ENCODE assay signal across 8 cellular contexts in genomic region chr15:34523849-34524248, GRCh38. TPM values are rescaled to one million over a fixed set of nuclear protein-coding genes. Genes with fewer than 3 reads are reported as not detected.
DNase-seq lines count a peak whose midpoint lies in the region; ATAC-seq, FAIRE-seq and TF ChIP-seq lines count a peak whose summit lies in the region.
"Not testable (repeated sequence)": the region's sequence is repeated elsewhere in the genome, so short reads cannot be mapped to it uniquely, and the experiment has no call there.

No MANE protein-coding gene starts in this region.

- H2AFZ ChIP-seq in HCT116 (ENCODE audit: low read depth, low read length, poor library complexity, severe bottlenecking); OCI-LY3 (ENCODE audit: low read depth, low read length): not testable (repeated sequence)
- H2AFZ ChIP-seq in GM12878 (ENCODE audit: control insufficient read depth, low read depth, low read length): peak overlapping the region; percentile 29; the same call in 1 of the 2 replicates

- not testable (repeated sequence) for TF ChIP-seq POLR2A in A549 (IDR thresholded peaks at IDR 0.05; ENCODE audit: low read length); HCT116 (IDR thresholded peaks at IDR 0.05; ENCODE audit: borderline replicate concordance, extremely low read depth, insufficient read depth, insufficient read length); GM12878 (IDR thresholded peaks at IDR 0.05; ENCODE audit: low read depth, low read length)

- not testable (repeated sequence) for H3K27ac ChIP-seq in A549; HCT116 (ENCODE audit: low read depth, low read length); OCI-LY3 (ENCODE audit: low read length); GM12878 (ENCODE audit: control insufficient read depth, insufficient read depth); naive thymus-derived CD4-positive, alpha-beta T cell (ENCODE audit: low read depth, low read length)

- SMC1A ChIA-PET in GM12878 (lab: Charles Lee; ENCODE audit: uncharacterized antibody, unreplicated experiment): interaction anchor here (1.0 kb wide), 1 partner anchor 64 kb away, joined by 4 read pairs; no protein-coding TSS in a partner anchor

- RAD21 ChIA-PET in HCT116 (lab: Charles Lee; ENCODE audit: low non-redundant PET in 1 of 2, low total read pairs in 2 of 2, uncharacterized antibody in 2 of 2, unreplicated experiment in 2 of 2); GM12878 (lab: Charles Lee; ENCODE audit: unreplicated experiment): not testable (repeated sequence)

- TF ChIP-seq RAD21 in A549 (conservative IDR thresholded peaks at IDR 0.05 in 1 of 2, IDR thresholded peaks at IDR 0.05 in 1 of 2); HCT116 (IDR thresholded peaks at IDR 0.05; ENCODE audit: low read depth); GM12878 (IDR thresholded peaks at IDR 0.05; ENCODE audit: insufficient read depth, low read depth, low read length): not testable (repeated sequence)

- H3K9me3 Mint-ChIP-seq in WTC11; naive thymus-derived CD4-positive, alpha-beta T cell; type B pancreatic cell: not testable (repeated sequence)

- CTCF ChIA-PET in A549 (lab: Yijun Ruan, JAX); HCT116 (lab: Charles Lee); WTC11 (lab: Charles Lee); GM12878 (lab: Yijun Ruan, JAX); naive thymus-derived CD4-positive, alpha-beta T cell (lab: Charles Lee): not testable (repeated sequence)

- WGBS in A549 (ENCODE audit: missing lambda C conversion rate): 40% methylated on average over 1 of the region's 12 CpGs
- WGBS in GM12878 (ENCODE audit: insufficient coverage, insufficient replicate concordance, low lambda C conversion rate, missing lambda C conversion rate): 0% methylated on average over 5 of the region's 12 CpGs

- H3K9me2 ChIP-seq in HCT116 (ENCODE audit: insufficient read depth): not testable (repeated sequence)

- H3K9ac ChIP-seq in HCT116 (ENCODE audit: low read length); OCI-LY3 (ENCODE audit: low read length); GM12878 (ENCODE audit: control insufficient read depth, insufficient read depth, low read length): not testable (repeated sequence)

- not testable (repeated sequence) for H3K4me1 ChIP-seq in A549; HCT116 (ENCODE audit: control insufficient read depth in 1 of 2, insufficient read depth in 2 of 2, low read length in 2 of 2); OCI-LY3 (ENCODE audit: low read length); GM12878 (ENCODE audit: control insufficient read depth, insufficient read depth, low read length); naive thymus-derived CD4-positive, alpha-beta T cell (ENCODE audit: control insufficient read depth in 2 of 2, insufficient read depth in 2 of 2, low read length in 2 of 2)

- not testable (repeated sequence) for H3K36me3 Mint-ChIP-seq in WTC11; naive thymus-derived CD4-positive, alpha-beta T cell; type B pancreatic cell

- not testable (repeated sequence) for H3K4me1 Mint-ChIP-seq in WTC11; naive thymus-derived CD4-positive, alpha-beta T cell; type B pancreatic cell (ENCODE audit: unreplicated experiment)

- not testable (repeated sequence) for H3K27me3 ChIP-seq in HCT116 (ENCODE audit: insufficient read depth, low read length); OCI-LY3 (ENCODE audit: low read depth, low read length); GM12878 (replicated peaks in 1 of 2; ENCODE audit: control insufficient read depth in 2 of 2, insufficient read depth in 2 of 2, low read length in 1 of 2); naive thymus-derived CD4-positive, alpha-beta T cell (ENCODE audit: control insufficient read depth in 2 of 2, insufficient read depth in 2 of 2, low read length in 2 of 2)

- TF ChIP-seq EP300 in A549 (IDR thresholded peaks at IDR 0.05); GM12878 (IDR thresholded peaks at IDR 0.05; ENCODE audit: borderline replicate concordance in 1 of 2, control insufficient read depth in 1 of 2, low read depth in 2 of 2, low read length in 2 of 2): not testable (repeated sequence)

- in situ Hi-C loops in GM12878 (cut with MboI): not testable (repeated sequence)

- not testable (repeated sequence) for H3K36me3 ChIP-seq in HCT116 (ENCODE audit: control insufficient read depth in 1 of 2, insufficient read depth in 2 of 2, low read length in 2 of 2); OCI-LY3 (replicated peaks; ENCODE audit: low read depth, low read length); GM12878 (ENCODE audit: control insufficient read depth in 2 of 2, insufficient read depth in 2 of 2, low read length in 1 of 2); naive thymus-derived CD4-positive, alpha-beta T cell (ENCODE audit: control insufficient read depth in 2 of 3, insufficient read depth in 3 of 3, low read length in 3 of 3)

- H4K20me1 ChIP-seq in HCT116 (ENCODE audit: insufficient read depth); OCI-LY3 (ENCODE audit: insufficient read depth, low read length); GM12878 (ENCODE audit: control insufficient read depth, insufficient read depth): not testable (repeated sequence)

- H3K79me2 ChIP-seq in HCT116 (ENCODE audit: insufficient read depth, low read length); OCI-LY3 (ENCODE audit: low read length); GM12878 (ENCODE audit: control insufficient read depth, insufficient read depth, low read length): not testable (repeated sequence)

- peak; percentile 83 to 85 for ATAC-seq in A549
- ATAC-seq in HCT116: peak; percentile 82
- peak; percentile 60 for ATAC-seq in WTC11
- ATAC-seq in GM12878: peak; percentile 72
- peak; percentile 47 for ATAC-seq in naive thymus-derived CD4-positive, alpha-beta T cell

- not testable (repeated sequence) for DNase-seq in A549 (ENCODE audit: low read depth in 1 of 2, low spot score in 1 of 2); HCT116 (ENCODE audit: low read depth, low spot score); WTC11 (ENCODE audit: low spot score); GM12878 (ENCODE audit: low read depth, low spot score); foreskin fibroblast; type B pancreatic cell (ENCODE audit: extremely low spot score, unreplicated experiment)
- DNase-seq in naive thymus-derived CD4-positive, alpha-beta T cell: peak in 1 of 9 donors; percentile 0

- FAIRE-seq in A549 (lab: Jason Lieb, UNC); GM12878 (lab: Jason Lieb, UNC): not testable (repeated sequence)

- not testable (repeated sequence) for H3K4me3 ChIP-seq in A549; HCT116 (replicated peaks in 1 of 2; ENCODE audit: low read depth in 1 of 2, low read length in 2 of 2); GM12878; foreskin fibroblast (ENCODE audit: low read depth in 1 of 2, low read length in 2 of 2); naive thymus-derived CD4-positive, alpha-beta T cell (ENCODE audit: low read length)
- peak overlapping the region; percentile 42; the same call in 1 of the 2 replicates for H3K4me3 ChIP-seq in OCI-LY3 (ENCODE audit: low read length)

- intact Hi-C loops in HCT116 (cut with micrococcal nuclease); naive thymus-derived CD4-positive, alpha-beta T cell (cut with micrococcal nuclease): not testable (repeated sequence)
- intact Hi-C loops in GM12878 (cut with micrococcal nuclease; ENCODE audit: unreplicated experiment): loop anchor here (10.0 kb wide), 1 partner anchor 61 kb away; the partner anchor contains the start of gene GOLGA8B

- not testable (repeated sequence) for H3K9me3 ChIP-seq in A549; HCT116 (ENCODE audit: control insufficient read depth in 1 of 2, insufficient read depth in 1 of 2, low read depth in 1 of 2, low read length in 2 of 2); OCI-LY3 (ENCODE audit: insufficient read depth, low read length); GM12878 (replicated peaks; ENCODE audit: control insufficient read depth, insufficient read depth, low read length); naive thymus-derived CD4-positive, alpha-beta T cell (ENCODE audit: control insufficient read depth in 2 of 3, low read length in 3 of 3)

- H3K4me3 Mint-ChIP-seq in WTC11; naive thymus-derived CD4-positive, alpha-beta T cell; type B pancreatic cell: not testable (repeated sequence)

- H3K27me3 Mint-ChIP-seq in WTC11 (ENCODE audit: low read depth); naive thymus-derived CD4-positive, alpha-beta T cell; type B pancreatic cell: not testable (repeated sequence)

- not testable (repeated sequence) for H3K4me2 ChIP-seq in A549; HCT116 (ENCODE audit: low read length); GM12878 (ENCODE audit: control insufficient read depth, insufficient read depth)
- peak overlapping the region; percentile 49 for H3K4me2 ChIP-seq in OCI-LY3 (ENCODE audit: low read length)

- not testable (repeated sequence) for BruUV-seq in HCT116 (replicated peaks; lab: Mats Ljungman, UMichigan); GM12878 (replicated peaks; lab: Mats Ljungman, UMichigan)

- not testable (repeated sequence) for TF ChIP-seq CTCF in A549 (IDR thresholded peaks at IDR 0.05); HCT116 (IDR thresholded peaks at IDR 0.05 in 2 of 3, conservative IDR thresholded peaks at IDR 0.05 in 1 of 3; ENCODE audit: borderline replicate concordance in 1 of 3, insufficient read depth in 1 of 3, low read depth in 2 of 3, low read length in 2 of 3); OCI-LY3 (IDR thresholded peaks at IDR 0.05; ENCODE audit: low read depth, low read length); WTC11 (IDR thresholded peaks at IDR 0.05); GM12878 (IDR thresholded peaks at IDR 0.05 in 2 of 3, conservative IDR thresholded peaks at IDR 0.05 in 1 of 3; ENCODE audit: control insufficient read depth in 2 of 3, extremely low read depth in 1 of 3, insufficient read depth in 1 of 3, low read depth in 3 of 3, low read length in 3 of 3)
- TF ChIP-seq CTCF in foreskin fibroblast (IDR thresholded peaks at IDR 0.05; ENCODE audit: low read depth, low read length): peak; percentile 24
- peak; percentile 23 for TF ChIP-seq CTCF in type B pancreatic cell (conservative IDR thresholded peaks at IDR 0.05)

- H3K27ac Mint-ChIP-seq in WTC11; naive thymus-derived CD4-positive, alpha-beta T cell; type B pancreatic cell: not testable (repeated sequence)

- POLR2A ChIA-PET in A549 (lab: Yijun Ruan, JAX); HCT116 (lab: Charles Lee); WTC11 (lab: Charles Lee); GM12878 (lab: Charles Lee); naive thymus-derived CD4-positive, alpha-beta T cell (lab: Charles Lee): not testable (repeated sequence)

RNA-seq across cellular contexts. Expression of gene GOLGA8B, which starts 59.6 kb away (rescaled TPM):
- polyA plus RNA-seq in A549 (2011; rRNA removed) (38.1 and 38.8 TPM in 2 replicates), A549 (2017; fragmentation: RNase III; extraction: RNeasy Plus Mini Kit Qiagen cat#74134 plus additional on column Dnase treatment) (49.0 to 50.9 TPM (median 50.2 TPM) in 3 replicates), GM12878 (2011; rRNA removed) (117 and 164 TPM in 2 replicates), GM12878 (2014; fragmentation: Illumina TruSeq; extraction: Trizol) (135 and 144 TPM in 2 replicates), GM12878 (2014; fragmentation: Nextera tagmentation; extraction: Ambion mirVana) (10 to 100 TPM; 18.5 to 27.3 TPM), GM12878 (2014; rRNA removed) (258 and 302 TPM in 2 replicates), GM12878 (2016; fragmentation: Nextera tagmentation; extraction: Ambion mirVana) (10 to 100 TPM; 72.5 to 77.3 TPM)
- polyA plus RNA-seq in A549 (2012; cell fraction: cytosol; rRNA removed): 12.8 and 15.9 TPM in 2 replicates
- polyA plus RNA-seq in A549 (2012; cell fraction: nucleus; rRNA removed): 77.0 and 116 TPM in 2 replicates
- polyA minus RNA-seq in A549 (2011; rRNA and poly(A)+ RNA removed): 12.6 and 14.0 TPM in 2 replicates
- total RNA-seq in HCT116 (2021; ENCODE audit: unreplicated experiment) (69.9 TPM), WTC11 (2021) (29.0 to 40.1 TPM (median 38.3 TPM) in 3 replicates), GM12878 (2014; rRNA removed) (80.1 and 85.8 TPM in 2 replicates), GM12878 (2014; rRNA removed; fragmentation: Illumina TruSeq; extraction: Trizol) (57.1 and 59.6 TPM in 2 replicates), GM12878 (2021) (118 and 147 TPM in 2 replicates), type B pancreatic cell (ENCODE audit: low replicate concordance) (24.0 and 68.1 TPM in 2 replicates)
- polyA plus RNA-seq in HCT116 (2012): 35.4 and 37.3 TPM in 2 replicates
- 702 and 722 TPM in 2 replicates for total RNA-seq in GM12878 (2013; cell fraction: nucleolus; rRNA removed)
- 160 TPM for polyA plus RNA-seq in GM12878 (2011; ENCODE audit: low read depth)
- 74.4 and 97.8 TPM in 2 replicates for polyA plus RNA-seq in GM12878 (2011; cell fraction: cytosol; rRNA removed)
- 475 and 523 TPM in 2 replicates for polyA plus RNA-seq in GM12878 (2011; cell fraction: nucleus; rRNA removed)
- 153 and 205 TPM in 2 replicates for polyA plus RNA-seq in GM12878 (2012)
- polyA minus RNA-seq in GM12878 (2011; rRNA and poly(A)+ RNA removed): 20.3 and 22.9 TPM in 2 replicates
- 10.8 and 12.8 TPM in 2 replicates for polyA minus RNA-seq in GM12878 (2011; cell fraction: cytosol; rRNA and poly(A)+ RNA removed)
- 37.6 and 50.8 TPM in 2 replicates for polyA minus RNA-seq in GM12878 (2011; cell fraction: nucleus; rRNA and poly(A)+ RNA removed)
- 100 to 1,000 TPM; 285 to 393 (median 315) TPM for total RNA-seq in naive thymus-derived CD4-positive, alpha-beta T cell
- polyA plus RNA-seq in naive thymus-derived CD4-positive, alpha-beta T cell: 1 to 10 TPM; 2.5 to 8.6 TPM
